24 cellular contexts compared by ENCODE assay signal in the genomic region with DNA sequence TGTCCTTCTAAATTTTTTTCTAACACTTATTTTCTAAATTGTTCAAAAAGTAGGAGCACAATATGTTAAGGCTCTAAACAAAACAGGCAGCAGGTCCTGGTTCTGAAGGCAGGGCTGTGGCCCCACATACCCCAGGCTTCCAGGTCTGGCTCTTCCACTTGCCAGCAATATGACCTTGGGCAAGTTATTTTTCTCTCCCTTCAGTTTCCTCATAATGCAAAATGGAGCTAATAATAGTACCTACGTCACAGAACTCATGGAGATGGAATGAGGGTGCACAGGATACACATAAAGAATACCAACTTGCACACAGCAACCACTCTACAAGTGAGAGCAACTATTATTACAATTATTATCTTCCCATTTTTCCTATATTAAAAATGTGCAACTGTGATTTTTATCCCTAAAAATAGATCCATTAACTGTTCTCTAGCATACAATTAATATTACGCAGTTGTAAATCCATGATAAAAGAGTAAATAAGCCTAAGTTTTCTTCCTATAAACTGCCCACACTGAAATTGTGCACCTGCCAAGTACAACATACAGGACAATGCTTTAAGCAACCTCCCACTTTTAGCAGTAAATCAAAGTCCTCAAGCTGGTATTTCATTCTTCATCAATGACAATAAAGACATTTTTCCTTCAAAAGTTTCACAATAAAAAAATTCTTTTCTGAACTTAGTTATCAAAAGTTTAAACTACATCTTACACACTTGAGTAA. TPM values are rescaled to one million over a fixed set of nuclear protein-coding genes. Genes with fewer than 3 reads are reported as not detected.
DNase-seq lines count a peak whose midpoint lies in the region; ATAC-seq and TF ChIP-seq lines count a peak whose summit lies in the region.
"Had no signal": no experiment of that assay in that cellular context is flagged by ENCODE, and none has a peak within 500 bp of the region (broad histone marks: within the 10 kb centered on the region; RNA-seq: fewer than 3 reads in every experiment).

No MANE protein-coding gene starts in this region.

- ATAC-seq in activated naive CD8-positive, alpha-beta T cell treated with anti-CD3 and anti-CD28 coated beads, Interleukin-2, amount 50 U/mL, for 24 hours: no peak
- ATAC-seq in HG03045 (IDR thresholded peaks at IDR 0.05; ENCODE audit: unreplicated experiment): no peak
- ATAC-seq in GM21447 (IDR thresholded peaks at IDR 0.05; ENCODE audit: unreplicated experiment): no peak

- peaks cover 0 to 3% of the 10 kb centered on the region in 2 donors for H3K4me1 ChIP-seq in muscle layer of duodenum (ENCODE audit: control insufficient read depth in 1 of 2, insufficient read depth in 2 of 2, low read length in 2 of 2)
- H3K4me1 ChIP-seq: BE2C had no signal

- in situ Hi-C loops in KBM-7 (cut with MboI; ENCODE audit: low pct_unique_long_range_greater_than_20kb, low sequenced_read_pairs): no loop called here

- TF ChIP-seq CTCF in fibroblast of pulmonary artery (IDR thresholded peaks at IDR 0.05; ENCODE audit: low read length, missing control alignments): no peak

- H3K4me3 Mint-ChIP-seq in activated naive CD8-positive, alpha-beta T cell treated with anti-CD3 and anti-CD28 coated beads, Interleukin-2, amount 50 U/mL, for 24 hours: no peak overlapping the region
- H3K4me3 Mint-ChIP-seq in activated naive CD8-positive, alpha-beta T cell treated with anti-CD3 and anti-CD28 coated beads for 36 hours: no peak overlapping the region

- H3K27ac ChIP-seq in muscle layer of duodenum (ENCODE audit: low read length): peak overlapping the region; percentile 20
- H3K27ac ChIP-seq: tibial nerve had no signal

- DNase-seq in activated naive CD8-positive, alpha-beta T cell treated with anti-CD3 and anti-CD28 coated beads, Interleukin-2, amount 50 U/mL, for 24 hours: no peak
- DNase-seq in activated naive CD8-positive, alpha-beta T cell treated with anti-CD3 and anti-CD28 coated beads for 36 hours: no peak
- DNase-seq in fibroblast of pulmonary artery (ENCODE audit: low read depth) (peak; percentile 43), KBM-7 (no peak), SK-N-DZ (ENCODE audit: low spot score) (no peak)
- DNase-seq: BE2C; cortex of kidney; DMS53; foreskin fibroblast; hypothalamus; islet precursor cell; Kasumi-1; NCI-H1092 treated with DMSO at 0.1 percent for 48 hours; NCI-H2081 treated with DMSO at 0.1 percent for 48 hours; NCI-H446 treated with DMSO at 0.1 percent for 48 hours; OCI-M1; SHP77 treated with DMSO at 0.1 percent for 48 hours; stimulated activated CD4-positive, alpha-beta T cell treated with anti-CD3 and anti-CD28 coated beads, Interleukin-4, amount 100 ng/mL, for 24 hours; stomach; T-helper 1 cell had no signal

- H3K9me3 Mint-ChIP-seq in activated naive CD8-positive, alpha-beta T cell treated with anti-CD3 and anti-CD28 coated beads, Interleukin-2, amount 50 U/mL, for 24 hours: no peaks in the 10 kb centered on the region
- H3K9me3 Mint-ChIP-seq in activated naive CD8-positive, alpha-beta T cell treated with anti-CD3 and anti-CD28 coated beads for 36 hours: no peaks in the 10 kb centered on the region

- H3K27ac Mint-ChIP-seq in activated naive CD8-positive, alpha-beta T cell treated with anti-CD3 and anti-CD28 coated beads, Interleukin-2, amount 50 U/mL, for 24 hours: peak overlapping the region; percentile 15
- no peak overlapping the region for H3K27ac Mint-ChIP-seq in activated naive CD8-positive, alpha-beta T cell treated with anti-CD3 and anti-CD28 coated beads for 36 hours

- H3K9me3 ChIP-seq in muscle layer of duodenum (ENCODE audit: control insufficient read depth in 1 of 2, low read length in 2 of 2): no peaks in the 10 kb centered on the region
- H3K9me3 ChIP-seq: BE2C, stomach, tibial nerve had no signal

- peaks cover 68% of the 10 kb centered on the region for H3K36me3 Mint-ChIP-seq in activated naive CD8-positive, alpha-beta T cell treated with anti-CD3 and anti-CD28 coated beads, Interleukin-2, amount 50 U/mL, for 24 hours (ENCODE audit: low read depth)
- H3K36me3 Mint-ChIP-seq in activated naive CD8-positive, alpha-beta T cell treated with anti-CD3 and anti-CD28 coated beads for 36 hours: peaks cover 38% of the 10 kb centered on the region

- H3K27me3 ChIP-seq in muscle layer of duodenum (ENCODE audit: low read depth, low read length): no peaks in the 10 kb centered on the region
- H3K27me3 ChIP-seq: BE2C, stomach, tibial nerve had no signal

- peaks cover 8% of the 10 kb centered on the region for H3K4me1 Mint-ChIP-seq in activated naive CD8-positive, alpha-beta T cell treated with anti-CD3 and anti-CD28 coated beads, Interleukin-2, amount 50 U/mL, for 24 hours
- peaks cover 12% of the 10 kb centered on the region for H3K4me1 Mint-ChIP-seq in activated naive CD8-positive, alpha-beta T cell treated with anti-CD3 and anti-CD28 coated beads for 36 hours

- H3K36me3 ChIP-seq in muscle layer of duodenum (ENCODE audit: control insufficient read depth in 1 of 2, insufficient read depth in 2 of 2, low read length in 2 of 2): peaks cover 42 to 55% of the 10 kb centered on the region in 2 donors

- no peaks in the 10 kb centered on the region for H3K27me3 Mint-ChIP-seq in activated naive CD8-positive, alpha-beta T cell treated with anti-CD3 and anti-CD28 coated beads, Interleukin-2, amount 50 U/mL, for 24 hours
- H3K27me3 Mint-ChIP-seq in activated naive CD8-positive, alpha-beta T cell treated with anti-CD3 and anti-CD28 coated beads for 36 hours: no peaks in the 10 kb centered on the region

- no peak overlapping the region for H3K4me3 ChIP-seq in fibroblast of pulmonary artery (replicated peaks; ENCODE audit: low read depth, low read length)
- H3K4me3 ChIP-seq in muscle layer of duodenum (ENCODE audit: low read depth in 1 of 2, low read length in 2 of 2): no peak overlapping the region
- H3K4me3 ChIP-seq: stomach, tibial nerve had no signal

RNA-seq across cellular contexts. Expression of a gene that starts 27.0 kb away (rescaled TPM):
- 10 to 100 TPM; 54.5 to 59.0 TPM for total RNA-seq in activated naive CD8-positive, alpha-beta T cell treated with anti-CD3 and anti-CD28 coated beads for 36 hours
- 8.3 and 8.4 TPM in 2 replicates for polyA plus RNA-seq in SK-N-DZ (2014; cell fraction: cytosol; rRNA removed)
- 15.2 and 21.5 TPM in 2 replicates for polyA plus RNA-seq in SK-N-DZ (2014; cell fraction: nucleus; rRNA removed)

RNA-seq across cellular contexts. Expression of a gene that starts 55.2 kb away (rescaled TPM):
- total RNA-seq in activated naive CD8-positive, alpha-beta T cell treated with anti-CD3 and anti-CD28 coated beads for 36 hours: 100 to 1,000 TPM; 198 to 210 TPM
- 107 and 108 TPM in 2 replicates for polyA plus RNA-seq in SK-N-DZ (2014; cell fraction: cytosol; rRNA removed)
- polyA plus RNA-seq in SK-N-DZ (2014; cell fraction: nucleus; rRNA removed): 104 and 113 TPM in 2 replicates

RNA-seq across cellular contexts. Expression of a gene that starts 55.3 kb away (rescaled TPM):
- 10 to 100 TPM; 28.6 to 29.1 TPM for total RNA-seq in activated naive CD8-positive, alpha-beta T cell treated with anti-CD3 and anti-CD28 coated beads for 36 hours
- polyA plus RNA-seq in SK-N-DZ (2014; cell fraction: cytosol; rRNA removed): 33.9 and 38.9 TPM in 2 replicates
- polyA plus RNA-seq in SK-N-DZ (2014; cell fraction: nucleus; rRNA removed): 28.0 and 35.9 TPM in 2 replicates
